Comparison of ENCODE assay signal across 15 cellular contexts in the genomic region with DNA sequence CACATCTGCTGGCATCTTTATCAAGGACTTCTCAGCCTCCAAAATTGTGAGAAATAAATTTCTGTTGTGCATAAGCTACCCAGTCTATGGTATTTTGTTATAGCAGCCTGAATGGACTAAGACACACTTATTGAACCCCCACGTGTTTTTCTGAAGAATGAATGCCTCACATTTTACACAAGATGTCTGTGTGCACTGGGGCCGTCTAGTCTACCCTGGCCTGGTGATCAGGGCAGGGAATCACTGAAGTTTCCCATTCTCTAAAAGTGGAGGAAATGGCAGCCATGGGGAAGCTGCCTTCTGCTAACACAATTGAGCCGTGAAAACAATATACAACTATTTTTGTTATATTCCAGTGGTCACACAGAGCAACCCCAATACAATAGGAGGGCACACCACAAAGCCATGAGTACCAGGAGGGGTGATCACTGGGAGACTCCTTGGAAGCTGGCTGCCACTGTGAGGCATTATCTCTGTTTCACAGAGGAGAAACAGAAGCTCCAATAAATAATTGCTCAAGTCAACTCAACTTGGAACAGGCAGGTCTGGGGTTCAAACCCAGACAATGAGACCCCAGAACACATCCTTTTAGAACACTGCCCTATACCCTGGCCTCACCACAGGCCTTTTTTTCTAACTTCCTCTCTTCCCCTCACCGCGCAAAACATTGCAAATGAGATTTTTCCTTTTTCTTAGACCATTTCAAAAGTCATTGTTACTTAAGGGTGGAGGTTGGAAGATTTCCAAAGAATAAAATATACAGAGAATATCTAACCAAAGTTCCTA. TPM values are rescaled to one million over a fixed set of nuclear protein-coding genes. Genes with fewer than 3 reads are reported as not detected.
DNase-seq lines count a peak whose midpoint lies in the region; ATAC-seq and TF ChIP-seq lines count a peak whose summit lies in the region.
"Had no signal": no experiment of that assay in that cellular context is flagged by ENCODE, and none has a peak within 500 bp of the region (broad histone marks: within the 10 kb centered on the region; RNA-seq: fewer than 3 reads in every experiment).

No MANE protein-coding gene starts in this region.

- peak overlapping the region; percentile 83 for H3K27ac ChIP-seq in neutrophil

- no peaks in the 10 kb centered on the region for H3K36me3 ChIP-seq in neutrophil

- no peak for TF ChIP-seq CTCF in neutrophil (IDR thresholded peaks at IDR 0.05)
- TF ChIP-seq CTCF in mesothelial cell of epicardium (IDR thresholded peaks at IDR 0.05; ENCODE audit: unreplicated experiment): no peak

- peak overlapping the region in 1 of 2 experiments; percentile 25 for H3K4me3 ChIP-seq in neutrophil (ENCODE audit: low read depth in 1 of 2, low read length in 1 of 2)

- H3K27me3 Mint-ChIP-seq in activated T-cell treated with anti-CD3 and anti-CD28 coated beads, Interleukin-2, amount 50 U/mL, for 72 hours (ENCODE audit: low read depth): no peaks in the 10 kb centered on the region
- no peaks in the 10 kb centered on the region for H3K27me3 Mint-ChIP-seq in activated T-cell treated with anti-CD3 and anti-CD28 coated beads, Interleukin-2, amount 50 U/mL, for 24 hours
- H3K27me3 Mint-ChIP-seq in mesothelial cell of epicardium (ENCODE audit: low read depth): peaks cover 1% of the 10 kb centered on the region
- H3K27me3 Mint-ChIP-seq: activated CD4-positive, alpha-beta T cell treated with anti-CD3 and anti-CD28 coated beads, Interleukin-2, amount 10 ng/mL, durations not matched to agents 24 days and 14 days had no signal

- H3K36me3 Mint-ChIP-seq in activated T-cell treated with anti-CD3 and anti-CD28 coated beads, Interleukin-2, amount 50 U/mL, for 72 hours (ENCODE audit: insufficient read depth in 2 of 2): peaks cover 0 to 7% of the 10 kb centered on the region in 2 donors
- no peaks in the 10 kb centered on the region for H3K36me3 Mint-ChIP-seq in activated T-cell treated with anti-CD3 and anti-CD28 coated beads, Interleukin-2, amount 50 U/mL, for 24 hours (ENCODE audit: low read depth)
- H3K36me3 Mint-ChIP-seq in mesothelial cell of epicardium: no peaks in the 10 kb centered on the region
- no peaks in the 10 kb centered on the region for H3K36me3 Mint-ChIP-seq in stimulated activated effector memory CD8-positive, alpha-beta T cell treated with anti-CD3 and anti-CD28 coated beads, Interleukin-12 subunit alpha, Interleukin-12 subunit beta, amount 100 ng/mL, for 72 hours

- H3K4me3 Mint-ChIP-seq in activated T-cell treated with anti-CD3 and anti-CD28 coated beads, Interleukin-2, amount 50 U/mL, for 72 hours: no peak overlapping the region
- no peak overlapping the region for H3K4me3 Mint-ChIP-seq in activated T-cell treated with anti-CD3 and anti-CD28 coated beads, Interleukin-2, amount 50 U/mL, for 24 hours
- H3K4me3 Mint-ChIP-seq in mesothelial cell of epicardium: no peak overlapping the region
- H3K4me3 Mint-ChIP-seq in stimulated activated effector memory CD8-positive, alpha-beta T cell treated with anti-CD3 and anti-CD28 coated beads, Interleukin-12 subunit alpha, Interleukin-12 subunit beta, amount 100 ng/mL, for 72 hours: no peak overlapping the region
- H3K4me3 Mint-ChIP-seq: activated CD4-positive, alpha-beta T cell treated with anti-CD3 and anti-CD28 coated beads, Interleukin-2, amount 10 ng/mL, durations not matched to agents 24 days and 14 days had no signal

- H3K4me1 ChIP-seq in neutrophil (ENCODE audit: control insufficient read depth in 1 of 2, insufficient read depth in 1 of 2, low read depth in 1 of 2, low read length in 1 of 2): peaks cover 56 to 63% of the 10 kb centered on the region in 2 experiments

- no peak for DNase-seq in activated T-cell treated with anti-CD3 and anti-CD28 coated beads, Interleukin-2, amount 50 U/mL, for 72 hours
- no peak for DNase-seq in activated T-cell treated with anti-CD3 and anti-CD28 coated beads, Interleukin-2, amount 50 U/mL, for 24 hours
- DNase-seq in Right ventricle myocardium superior (no peak), HEK293T (ENCODE audit: extremely low spot score) (no peak), hepatic stellate cell (ENCODE audit: low spot score) (no peak), mesothelial cell of epicardium (ENCODE audit: low spot score in 2 of 2, unreplicated experiment in 2 of 2) (no peak)
- DNase-seq in stimulated activated effector memory CD8-positive, alpha-beta T cell treated with anti-CD3 and anti-CD28 coated beads, Interleukin-12 subunit alpha, Interleukin-12 subunit beta, amount 100 ng/mL, for 72 hours (ENCODE audit: low spot score in 2 of 2): no peak
- DNase-seq: activated CD4-positive, alpha-beta T cell treated with anti-CD3 and anti-CD28 coated beads, Interleukin-2, amount 10 ng/mL, durations not matched to agents 24 days and 14 days; activated CD8-positive, alpha-beta memory T cell treated with anti-CD3 and anti-CD28 coated beads, Interleukin-2, amount 50 U/mL, for 48 hours; activated gamma-delta T cell treated with Interleukin-2 at 50 U/mL for 16 hours; central memory CD4-positive, alpha-beta T cell; NCI-H226; nucleus accumbens; stimulated activated CD4-positive, alpha-beta T cell treated with anti-CD3 and anti-CD28 coated beads, Interleukin-4, amount 100 ng/mL, for 24 hours had no signal

- peaks cover 10% of the 10 kb centered on the region for H3K4me1 Mint-ChIP-seq in activated T-cell treated with anti-CD3 and anti-CD28 coated beads, Interleukin-2, amount 50 U/mL, for 72 hours (ENCODE audit: low read depth)
- H3K4me1 Mint-ChIP-seq in activated T-cell treated with anti-CD3 and anti-CD28 coated beads, Interleukin-2, amount 50 U/mL, for 24 hours (ENCODE audit: low read depth): peaks cover 6% of the 10 kb centered on the region
- H3K4me1 Mint-ChIP-seq in mesothelial cell of epicardium: no peaks in the 10 kb centered on the region
- peaks cover 1% of the 10 kb centered on the region for H3K4me1 Mint-ChIP-seq in stimulated activated effector memory CD8-positive, alpha-beta T cell treated with anti-CD3 and anti-CD28 coated beads, Interleukin-12 subunit alpha, Interleukin-12 subunit beta, amount 100 ng/mL, for 72 hours

- peaks cover 1 to 3% of the 10 kb centered on the region in 2 donors for H3K9me3 Mint-ChIP-seq in activated T-cell treated with anti-CD3 and anti-CD28 coated beads, Interleukin-2, amount 50 U/mL, for 72 hours
- H3K9me3 Mint-ChIP-seq in activated T-cell treated with anti-CD3 and anti-CD28 coated beads, Interleukin-2, amount 50 U/mL, for 24 hours: peaks cover 4% of the 10 kb centered on the region
- H3K9me3 Mint-ChIP-seq in mesothelial cell of epicardium: peaks cover 10% of the 10 kb centered on the region
- peaks cover 5% of the 10 kb centered on the region for H3K9me3 Mint-ChIP-seq in stimulated activated effector memory CD8-positive, alpha-beta T cell treated with anti-CD3 and anti-CD28 coated beads, Interleukin-12 subunit alpha, Interleukin-12 subunit beta, amount 100 ng/mL, for 72 hours

- intact Hi-C loops in Right ventricle myocardium superior (cut with DNase I): no loop called here

- CTCF ChIA-PET in HEK293T (lab: Yijun Ruan, JAX): no interaction called here

- no peaks in the 10 kb centered on the region for H3K9me3 ChIP-seq in neutrophil

- H3K27ac Mint-ChIP-seq in activated T-cell treated with anti-CD3 and anti-CD28 coated beads, Interleukin-2, amount 50 U/mL, for 72 hours: peak overlapping the region; percentile 86
- H3K27ac Mint-ChIP-seq in activated T-cell treated with anti-CD3 and anti-CD28 coated beads, Interleukin-2, amount 50 U/mL, for 24 hours: no peak overlapping the region
- no peak overlapping the region for H3K27ac Mint-ChIP-seq in mesothelial cell of epicardium
- H3K27ac Mint-ChIP-seq in stimulated activated effector memory CD8-positive, alpha-beta T cell treated with anti-CD3 and anti-CD28 coated beads, Interleukin-12 subunit alpha, Interleukin-12 subunit beta, amount 100 ng/mL, for 72 hours: no peak overlapping the region
- H3K27ac Mint-ChIP-seq: activated CD4-positive, alpha-beta T cell treated with anti-CD3 and anti-CD28 coated beads, Interleukin-2, amount 10 ng/mL, durations not matched to agents 24 days and 14 days had no signal

- no peak for ATAC-seq in activated T-cell treated with anti-CD3 and anti-CD28 coated beads, Interleukin-2, amount 50 U/mL, for 72 hours (replicated peaks in 1 of 2)
- peak; percentile 31 for ATAC-seq in Right ventricle myocardium superior (ENCODE audit: poor library complexity)
- no peak for ATAC-seq in stimulated activated effector memory CD8-positive, alpha-beta T cell treated with anti-CD3 and anti-CD28 coated beads, Interleukin-12 subunit alpha, Interleukin-12 subunit beta, amount 100 ng/mL, for 72 hours

- POLR2A ChIA-PET in HEK293T (lab: Yijun Ruan, JAX): no interaction called here

- H3K27me3 ChIP-seq in neutrophil: no peaks in the 10 kb centered on the region

TF ChIP-seq in HEK293T, 16 proteins besides CTCF, POLR2A, EP300 and RAD21:
- no peak for TF ChIP-seq SUZ12 (IDR thresholded peaks at IDR 0.05)
- TF ChIP-seq FOXK2 (IDR thresholded peaks at IDR 0.05): no peak
- no peak for TF ChIP-seq FOXA1 (IDR thresholded peaks at IDR 0.05)
- no peak for TF ChIP-seq NFRKB (IDR thresholded peaks at IDR 0.05)
- TF ChIP-seq TARDBP (IDR thresholded peaks at IDR 0.05): no peak
- TF ChIP-seq CTBP1 (IDR thresholded peaks at IDR 0.05; ENCODE audit: borderline replicate concordance): no peak
- no peak for TF ChIP-seq LEF1 (IDR thresholded peaks at IDR 0.05; ENCODE audit: borderline replicate concordance)
- no peak for TF ChIP-seq HDGF (IDR thresholded peaks at IDR 0.05; ENCODE audit: borderline replicate concordance)

RNA-seq across cellular contexts. Expression of a gene that starts 18.3 kb away (rescaled TPM):
- 100 to 1,000 TPM; 115 to 116 TPM for total RNA-seq in activated T-cell treated with anti-CD3 and anti-CD28 coated beads, Interleukin-2, amount 50 U/mL, for 72 hours
- total RNA-seq in Right ventricle myocardium superior (36.6 TPM), mesothelial cell of epicardium (95.5 to 96.4 TPM (median 96.2 TPM) in 3 replicates)

RNA-seq across cellular contexts. Expression of a gene that starts 57.5 kb away (rescaled TPM):
- total RNA-seq in activated T-cell treated with anti-CD3 and anti-CD28 coated beads, Interleukin-2, amount 50 U/mL, for 72 hours: under 1 TPM; 0.51 to 0.96 TPM
- total RNA-seq in Right ventricle myocardium superior: 0.16 TPM
- 1.6 to 2.0 TPM (median 1.6 TPM) in 3 replicates for total RNA-seq in mesothelial cell of epicardium
